Comparison of ENCODE assay signal across 2 cellular contexts in the genomic region with DNA sequence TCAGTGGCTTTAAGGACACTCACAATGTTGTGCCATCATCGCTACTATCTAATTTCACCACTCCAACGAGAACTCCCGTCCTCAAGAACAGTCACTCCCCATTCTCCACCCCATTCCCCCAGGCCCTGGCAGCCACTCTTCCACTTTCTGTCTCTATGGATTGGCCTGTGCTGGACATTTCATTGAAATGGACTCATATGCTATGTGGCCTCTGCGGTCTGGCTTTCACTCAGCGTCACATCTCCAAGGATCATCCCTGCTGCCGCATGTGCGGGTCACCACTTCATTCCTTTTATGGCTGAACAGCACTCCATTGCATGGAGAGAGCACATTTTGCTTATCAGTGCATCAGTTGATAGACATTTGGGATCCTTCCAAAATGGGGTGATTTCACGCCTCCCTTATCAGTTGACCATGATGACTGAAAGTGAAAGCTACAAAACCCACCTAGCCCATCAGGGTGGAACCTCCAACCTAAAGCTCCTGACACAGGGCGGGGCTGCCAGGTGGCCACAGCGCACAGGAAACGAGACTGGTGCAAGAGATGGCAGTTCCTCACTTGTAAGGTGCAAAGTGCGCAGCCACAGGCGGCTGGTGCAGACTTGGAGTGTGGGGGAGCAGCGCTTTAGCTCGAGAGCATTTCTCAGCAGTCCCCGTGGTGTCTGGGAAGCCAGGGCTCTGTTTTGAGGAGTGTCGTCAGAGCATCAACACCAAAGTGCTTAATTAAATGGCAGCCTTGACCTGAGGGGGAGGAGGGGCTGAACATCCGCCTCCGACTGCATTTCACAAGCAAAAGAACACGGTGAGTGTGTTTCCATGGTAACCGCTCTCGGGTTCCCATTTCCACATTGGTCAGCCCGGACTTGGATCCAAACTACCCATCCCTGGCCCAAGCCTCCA.
TF ChIP-seq lines count a peak whose summit lies in the region.

No MANE protein-coding gene starts in this region.

TF ChIP-seq in GM12878, 131 proteins besides CTCF, POLR2A, EP300 and RAD21 (continues in another document):
- no peak for TF ChIP-seq TCF7 (IDR thresholded peaks at IDR 0.05; ENCODE audit: borderline replicate concordance)
- no peak for TF ChIP-seq ELK1 (IDR thresholded peaks at IDR 0.05; ENCODE audit: low read depth, low read length)
- peak; percentile 65 for TF ChIP-seq RELA (IDR thresholded peaks at IDR 0.05; ENCODE audit: borderline replicate concordance, partially characterized antibody)
- TF ChIP-seq, protein P1, sequence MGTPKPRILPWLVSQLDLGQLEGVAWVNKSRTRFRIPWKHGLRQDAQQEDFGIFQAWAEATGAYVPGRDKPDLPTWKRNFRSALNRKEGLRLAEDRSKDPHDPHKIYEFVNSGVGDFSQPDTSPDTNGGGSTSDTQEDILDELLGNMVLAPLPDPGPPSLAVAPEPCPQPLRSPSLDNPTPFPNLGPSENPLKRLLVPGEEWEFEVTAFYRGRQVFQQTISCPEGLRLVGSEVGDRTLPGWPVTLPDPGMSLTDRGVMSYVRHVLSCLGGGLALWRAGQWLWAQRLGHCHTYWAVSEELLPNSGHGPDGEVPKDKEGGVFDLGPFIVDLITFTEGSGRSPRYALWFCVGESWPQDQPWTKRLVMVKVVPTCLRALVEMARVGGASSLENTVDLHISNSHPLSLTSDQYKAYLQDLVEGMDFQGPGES (IDR thresholded peaks at IDR 0.05), result no peak
- TF ChIP-seq IKZF2 (IDR thresholded peaks at IDR 0.05), result peak; percentile 98 to 99
- TF ChIP-seq, protein P2, sequence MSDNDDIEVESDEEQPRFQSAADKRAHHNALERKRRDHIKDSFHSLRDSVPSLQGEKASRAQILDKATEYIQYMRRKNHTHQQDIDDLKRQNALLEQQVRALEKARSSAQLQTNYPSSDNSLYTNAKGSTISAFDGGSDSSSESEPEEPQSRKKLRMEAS (IDR thresholded peaks at IDR 0.05; ENCODE audit: low read depth, low read length), result peak; percentile 73; the same call in 1 of the 2 replicates
- no peak for TF ChIP-seq TARDBP (IDR thresholded peaks at IDR 0.05; ENCODE audit: borderline replicate concordance)
- TF ChIP-seq SMARCA5 (IDR thresholded peaks at IDR 0.05), result peak; percentile 63
- no peak for TF ChIP-seq STAT1 (conservative IDR thresholded peaks at IDR 0.05)
- peak; percentile 30 for TF ChIP-seq MYC (IDR thresholded peaks at IDR 0.05; ENCODE audit: insufficient read depth, insufficient read length, insufficient replicate concordance, low read length, severe bottlenecking)
- peak in 1 of 2 experiments; percentile 93; a peak in 2 of 4 replicates for TF ChIP-seq ETV6 (conservative IDR thresholded peaks at IDR 0.05 in 1 of 2, IDR thresholded peaks at IDR 0.05 in 1 of 2; ENCODE audit: borderline replicate concordance in 1 of 2, low read depth in 1 of 2)
- TF ChIP-seq, protein P3, sequence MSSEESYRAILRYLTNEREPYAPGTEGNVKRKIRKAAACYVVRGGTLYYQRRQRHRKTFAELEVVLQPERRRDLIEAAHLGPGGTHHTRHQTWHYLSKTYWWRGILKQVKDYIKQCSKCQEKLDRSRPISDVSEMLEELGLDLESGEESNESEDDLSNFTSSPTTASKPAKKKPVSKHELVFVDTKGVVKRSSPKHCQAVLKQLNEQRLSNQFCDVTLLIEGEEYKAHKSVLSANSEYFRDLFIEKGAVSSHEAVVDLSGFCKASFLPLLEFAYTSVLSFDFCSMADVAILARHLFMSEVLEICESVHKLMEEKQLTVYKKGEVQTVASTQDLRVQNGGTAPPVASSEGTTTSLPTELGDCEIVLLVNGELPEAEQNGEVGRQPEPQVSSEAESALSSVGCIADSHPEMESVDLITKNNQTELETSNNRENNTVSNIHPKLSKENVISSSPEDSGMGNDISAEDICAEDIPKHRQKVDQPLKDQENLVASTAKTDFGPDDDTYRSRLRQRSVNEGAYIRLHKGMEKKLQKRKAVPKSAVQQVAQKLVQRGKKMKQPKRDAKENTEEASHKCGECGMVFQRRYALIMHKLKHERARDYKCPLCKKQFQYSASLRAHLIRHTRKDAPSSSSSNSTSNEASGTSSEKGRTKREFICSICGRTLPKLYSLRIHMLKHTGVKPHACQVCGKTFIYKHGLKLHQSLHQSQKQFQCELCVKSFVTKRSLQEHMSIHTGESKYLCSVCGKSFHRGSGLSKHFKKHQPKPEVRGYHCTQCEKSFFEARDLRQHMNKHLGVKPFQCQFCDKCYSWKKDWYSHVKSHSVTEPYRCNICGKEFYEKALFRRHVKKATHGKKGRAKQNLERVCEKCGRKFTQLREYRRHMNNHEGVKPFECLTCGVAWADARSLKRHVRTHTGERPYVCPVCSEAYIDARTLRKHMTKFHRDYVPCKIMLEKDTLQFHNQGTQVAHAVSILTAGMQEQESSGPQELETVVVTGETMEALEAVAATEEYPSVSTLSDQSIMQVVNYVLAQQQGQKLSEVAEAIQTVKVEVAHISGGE (CRISPR knock-in tag; IDR thresholded peaks at IDR 0.05), result no peak
- TF ChIP-seq HSF1 (IDR thresholded peaks at IDR 0.05; ENCODE audit: low read depth, low read length), result no peak
- TF ChIP-seq ZZZ3 (IDR thresholded peaks at IDR 0.05; ENCODE audit: control insufficient read depth, insufficient read length, low read depth), result no peak
- peak; percentile 53 for TF ChIP-seq ZNF207 (IDR thresholded peaks at IDR 0.05; ENCODE audit: borderline replicate concordance)
- peak; percentile 96 for TF ChIP-seq NR2F1 (conservative IDR thresholded peaks at IDR 0.05)
- no peak; the same call in 1 of the 2 replicates for TF ChIP-seq HDGF (IDR thresholded peaks at IDR 0.05)

TF ChIP-seq in neural cell, 6 proteins besides CTCF, POLR2A, EP300 and RAD21:
- TF ChIP-seq POLR2AphosphoS5 (IDR thresholded peaks at IDR 0.05) (peak; percentile 42), MXI1 (conservative IDR thresholded peaks at IDR 0.05; ENCODE audit: poor library complexity, severe bottlenecking) (no peak)
